ENCODE assay signal across 6 cellular contexts in the genomic region with DNA sequence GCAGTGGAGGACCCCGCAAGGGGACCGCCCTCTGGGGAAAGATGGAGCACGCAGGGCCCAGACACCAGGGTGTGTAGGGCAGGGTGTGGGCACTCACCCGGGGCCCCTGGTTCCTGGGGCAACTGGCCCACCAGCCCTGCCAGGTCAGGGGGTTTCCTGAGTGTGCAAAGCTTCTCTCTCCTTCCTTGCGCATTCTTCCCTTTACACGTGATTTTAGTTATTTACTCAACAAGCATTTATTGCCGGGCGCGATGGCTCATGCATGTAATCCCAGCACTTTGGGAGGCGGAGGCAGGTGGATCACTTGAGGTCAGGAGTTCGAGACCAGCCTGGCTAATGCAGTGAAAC.
A peak's percentile ranks its signal among the peaks of the same experiment; 100 is the strongest.
DNase-seq lines count a peak whose midpoint lies in the region; ATAC-seq and TF ChIP-seq lines count a peak whose summit lies in the region.

No MANE protein-coding gene starts in this region.

- no peak for ATAC-seq in GM21447 (IDR thresholded peaks at IDR 0.05; ENCODE audit: unreplicated experiment)

- H3K4me2 ChIP-seq in parathyroid adenoma (ENCODE audit: low read length), result peak overlapping the region; percentile 37

- H3K9ac ChIP-seq in HUES6 (ENCODE audit: low read length) (no peak overlapping the region), parathyroid adenoma (no peak overlapping the region)

- H3K4me3 ChIP-seq in HUES6 (ENCODE audit: low read depth, low read length), result peak overlapping the region; percentile 48
- H3K4me3 ChIP-seq in parathyroid adenoma (ENCODE audit: low read depth, low read length), result peak overlapping the region; percentile 33

- H3K9me3 ChIP-seq in HUES6 (ENCODE audit: control insufficient read depth, insufficient read depth, low read depth, low read length), result no peaks in the 10 kb centered on the region
- H3K9me3 ChIP-seq in parathyroid adenoma (ENCODE audit: control insufficient read depth, low read length), result no peaks in the 10 kb centered on the region

- H3K27ac ChIP-seq in HUES6 (ENCODE audit: low read depth, low read length) (no peak overlapping the region), caudate nucleus (ENCODE audit: low read depth, low read length) (peak overlapping the region; percentile 99), parathyroid adenoma (no peak overlapping the region)

- no peak for DNase-seq in caudate nucleus (lab: John Stamatoyannopoulos, UW)
- DNase-seq in NCI-H2029 (lab: John Stamatoyannopoulos, UW), result no peak
- DNase-seq in DMS 273 treated with DMSO at 0.1 percent for 48 hours (lab: John Stamatoyannopoulos, UW), result no peak

- H3K4me1 ChIP-seq in HUES6 (ENCODE audit: control insufficient read depth, insufficient read depth, low read length) (peaks cover 19% of the 10 kb centered on the region), parathyroid adenoma (peaks cover 6% of the 10 kb centered on the region)

- H3K79me2 ChIP-seq in parathyroid adenoma, result no peaks in the 10 kb centered on the region

- TF ChIP-seq CTCF in parathyroid adenoma (IDR thresholded peaks at IDR 0.05), result no peak

- H2AFZ ChIP-seq in parathyroid adenoma, result peak overlapping the region; percentile 6

- H3K36me3 ChIP-seq in HUES6 (ENCODE audit: control insufficient read depth, insufficient read depth, low read length), result no peaks in the 10 kb centered on the region
- no peaks in the 10 kb centered on the region for H3K36me3 ChIP-seq in parathyroid adenoma (ENCODE audit: control insufficient read depth, insufficient read depth, low read length)

- H3K27me3 ChIP-seq in HUES6 (ENCODE audit: control insufficient read depth, insufficient read depth, low read length) (peaks cover 51% of the 10 kb centered on the region), parathyroid adenoma (ENCODE audit: control insufficient read depth, insufficient read depth, low read length) (no peaks in the 10 kb centered on the region)
